ENCODE assay signal across 35 cellular contexts in genomic region chr1:55339681-55340080, GRCh38.
"Had no signal": no experiment of that assay in that cellular context is flagged by ENCODE, and none has a peak within 500 bp of the region (broad histone marks: within the 10 kb centered on the region; RNA-seq: fewer than 3 reads in every experiment).

No MANE protein-coding gene starts in this region.

- DNase-seq: activated B cell treated with CpG ODN at 0.5 μM for 24 hours; activated CD4-positive, alpha-beta memory T cell treated with anti-CD3 and anti-CD28 coated beads, Interleukin-2, amount 10 ng/mL, durations not matched to agents 7 days and 5 days; activated CD4-positive, alpha-beta T cell treated with anti-CD3 and anti-CD28 coated beads for 4 hours; activated CD4-positive, alpha-beta T cell treated with anti-CD3 and anti-CD28 coated beads, Interleukin-2, amount 10 ng/mL, durations not matched to agents 24 days and 14 days; activated CD4-positive, alpha-beta T cell treated with anti-CD3 and anti-CD28 coated beads, Interleukin-2, amount 50 U/mL, for 48 hours; activated CD4-positive, CD25-positive, alpha-beta regulatory T cell treated with anti-CD3 and anti-CD28 coated beads, Interleukin-2, amount 50 U/mL, for 72 hours; activated CD8-positive, alpha-beta memory T cell treated with anti-CD3 and anti-CD28 coated beads for 24 hours; activated CD8-positive, alpha-beta memory T cell treated with anti-CD3 and anti-CD28 coated beads, Interleukin-2, amount 10 ng/mL, durations not matched to agents 7 days and 5 days; activated CD8-positive, alpha-beta memory T cell treated with anti-CD3 and anti-CD28 coated beads, Interleukin-2, amount 50 U/mL, for 48 hours; activated CD8-positive, alpha-beta T cell treated with anti-CD3 and anti-CD28 coated beads, Interleukin-2, amount 10 ng/mL, durations not matched to agents 7 days and 5 days; activated effector memory CD4-positive, alpha-beta T cell treated with Interleukin-2 at 50 U/mL for 16 hours; activated gamma-delta T cell; activated naive CD4-positive, alpha-beta T cell treated with anti-CD3 and anti-CD28 coated beads, Interleukin-2, amount 10 ng/mL, durations not matched to agents 7 days and 5 days; activated naive CD4-positive, alpha-beta T cell treated with Interleukin-2 at 50 U/mL for 16 hours; activated naive CD8-positive, alpha-beta T cell treated with anti-CD3 and anti-CD28 coated beads, Interleukin-2, amount 10 ng/mL, durations not matched to agents 7 days and 5 days; activated naive CD8-positive, alpha-beta T cell treated with anti-CD3 and anti-CD28 coated beads, Interleukin-2, amount 50 U/mL, for 24 hours; activated T-cell treated with anti-CD3 and anti-CD28 coated beads, Interleukin-2, amount 50 U/mL, for 24 hours; activated T-cell treated with anti-CD3 and anti-CD28 coated beads, Interleukin-2, amount 50 U/mL, for 48 hours; amygdala; anterior cingulate cortex; caudate nucleus; cerebellar nuclear complex; T-helper 1 cell; T-helper 2 cell; T-helper 9 cell had no signal

- H3K36me3 ChIP-seq: ascending aorta, cardiac muscle cell had no signal

- H3K9me3 Mint-ChIP-seq: activated CD4-positive, alpha-beta memory T cell treated with anti-CD3 and anti-CD28 coated beads, Interleukin-2, amount 10 ng/mL, durations not matched to agents 7 days and 5 days; activated CD4-positive, alpha-beta T cell treated with anti-CD3 and anti-CD28 coated beads, Interleukin-2, amount 10 ng/mL, durations not matched to agents 24 days and 14 days; activated naive CD4-positive, alpha-beta T cell treated with anti-CD3 and anti-CD28 coated beads, Interleukin-2, amount 10 ng/mL, durations not matched to agents 7 days and 5 days; activated T-helper 2 cell treated with anti-CD3 and anti-CD28 coated beads, Interferon-gamma antibody, Interleukin-2, Interleukin-4, amounts not matched to agents 10 μg/mL and 5 μg/mL and 100 μg/mL, durations not matched to agents 14 hours and 24 hours and 36 hours had no signal

- H3K36me3 Mint-ChIP-seq: activated CD8-positive, alpha-beta memory T cell treated with anti-CD3 and anti-CD28 coated beads, Interleukin-2, amount 10 ng/mL, durations not matched to agents 7 days and 5 days; activated naive CD4-positive, alpha-beta T cell treated with anti-CD3 and anti-CD28 coated beads, Interleukin-2, amount 10 ng/mL, durations not matched to agents 7 days and 5 days; activated naive CD4-positive, alpha-beta T cell treated with anti-CD3 and anti-CD28 coated beads, Interleukin-2, amount 50 U/mL, for 24 hours; activated naive CD8-positive, alpha-beta T cell treated with anti-CD3 and anti-CD28 coated beads, Interleukin-2, amount 10 ng/mL, durations not matched to agents 7 days and 5 days; brain had no signal

- ATAC-seq: activated CD8-positive, alpha-beta memory T cell treated with anti-CD3 and anti-CD28 coated beads, Interleukin-2, amount 10 ng/mL, durations not matched to agents 7 days and 5 days; activated CD8-positive, alpha-beta T cell treated with anti-CD3 and anti-CD28 coated beads, Interleukin-2, amount 10 ng/mL, durations not matched to agents 7 days and 5 days; activated naive CD8-positive, alpha-beta T cell treated with anti-CD3 and anti-CD28 coated beads, Interleukin-2, amount 50 U/mL, for 24 hours had no signal

- H3K4me3 ChIP-seq: ascending aorta, cardiac muscle cell had no signal

- H3K27me3 Mint-ChIP-seq: activated naive CD4-positive, alpha-beta T cell treated with anti-CD3 and anti-CD28 coated beads, Interleukin-2, amount 10 ng/mL, durations not matched to agents 7 days and 5 days; activated naive CD4-positive, alpha-beta T cell treated with anti-CD3 and anti-CD28 coated beads, Interleukin-2, amount 50 U/mL, for 24 hours; activated T-cell treated with anti-CD3 and anti-CD28 coated beads, Interleukin-2, amount 50 U/mL, for 24 hours had no signal

- H3K4me3 Mint-ChIP-seq: activated B cell treated with CpG ODN at 0.5 μM for 24 hours; activated CD4-positive, alpha-beta memory T cell treated with anti-CD3 and anti-CD28 coated beads, Interleukin-2, amount 10 ng/mL, durations not matched to agents 7 days and 5 days; activated CD4-positive, alpha-beta T cell treated with anti-CD3 and anti-CD28 coated beads, Interleukin-2, amount 10 ng/mL, durations not matched to agents 24 days and 14 days; activated CD8-positive, alpha-beta memory T cell treated with anti-CD3 and anti-CD28 coated beads, Interleukin-2, amount 10 ng/mL, durations not matched to agents 7 days and 5 days; activated CD8-positive, alpha-beta T cell treated with anti-CD3 and anti-CD28 coated beads, Interleukin-2, amount 10 ng/mL, durations not matched to agents 7 days and 5 days; activated naive CD4-positive, alpha-beta T cell treated with anti-CD3 and anti-CD28 coated beads, Interleukin-2, amount 10 ng/mL, durations not matched to agents 7 days and 5 days; activated naive CD4-positive, alpha-beta T cell treated with anti-CD3 and anti-CD28 coated beads, Interleukin-2, amount 50 U/mL, for 24 hours; activated naive CD8-positive, alpha-beta T cell; activated naive CD8-positive, alpha-beta T cell treated with anti-CD3 and anti-CD28 coated beads, Interleukin-2, amount 10 ng/mL, durations not matched to agents 7 days and 5 days; activated naive CD8-positive, alpha-beta T cell treated with anti-CD3 and anti-CD28 coated beads, Interleukin-2, amount 50 U/mL, for 24 hours; activated T-cell treated with anti-CD3 and anti-CD28 coated beads, Interleukin-2, amount 50 U/mL, for 24 hours; brain; central memory CD8-positive, alpha-beta T cell; T-helper 1 cell treated with Interleukin-12 subunit alpha and Interleukin-12 subunit beta and Interleukin-4 antibody, amounts not matched to agents 30 μg/mL and 1 μg/mL, for 36 hours; T-helper 2 cell treated with Interferon-gamma antibody and Interleukin-4, amounts not matched to agents 5 μg/mL and 100 μg/mL, for 36 hours had no signal

- H3K27me3 ChIP-seq: ascending aorta, cardiac muscle cell had no signal

- H3K27ac ChIP-seq: ascending aorta, cardiac muscle cell, VCaP had no signal

- H3K27ac Mint-ChIP-seq: activated B cell treated with CpG ODN at 0.5 μM for 24 hours; activated CD4-positive, alpha-beta memory T cell treated with anti-CD3 and anti-CD28 coated beads, Interleukin-2, amount 10 ng/mL, durations not matched to agents 7 days and 5 days; activated CD4-positive, alpha-beta T cell treated with anti-CD3 and anti-CD28 coated beads, Interleukin-2, amount 10 ng/mL, durations not matched to agents 24 days and 14 days; activated CD8-positive, alpha-beta memory T cell treated with anti-CD3 and anti-CD28 coated beads, Interleukin-2, amount 10 ng/mL, durations not matched to agents 7 days and 5 days; activated CD8-positive, alpha-beta T cell treated with anti-CD3 and anti-CD28 coated beads, Interleukin-2, amount 10 ng/mL, durations not matched to agents 7 days and 5 days; activated naive CD4-positive, alpha-beta T cell treated with anti-CD3 and anti-CD28 coated beads, Interleukin-2, amount 10 ng/mL, durations not matched to agents 7 days and 5 days; activated naive CD4-positive, alpha-beta T cell treated with anti-CD3 and anti-CD28 coated beads, Interleukin-2, amount 50 U/mL, for 24 hours; activated naive CD8-positive, alpha-beta T cell; activated naive CD8-positive, alpha-beta T cell treated with anti-CD3 and anti-CD28 coated beads, Interleukin-2, amount 10 ng/mL, durations not matched to agents 7 days and 5 days; activated naive CD8-positive, alpha-beta T cell treated with anti-CD3 and anti-CD28 coated beads, Interleukin-2, amount 50 U/mL, for 24 hours; activated T-cell treated with anti-CD3 and anti-CD28 coated beads, Interleukin-2, amount 50 U/mL, for 24 hours; activated T-helper 2 cell treated with anti-CD3 and anti-CD28 coated beads, Interferon-gamma antibody, Interleukin-2, Interleukin-4, amounts not matched to agents 10 μg/mL and 5 μg/mL and 100 μg/mL, durations not matched to agents 14 hours and 24 hours and 36 hours; brain; T-helper 1 cell treated with Interleukin-12 subunit alpha and Interleukin-12 subunit beta and Interleukin-4 antibody, amounts not matched to agents 30 μg/mL and 1 μg/mL, for 36 hours; T-helper 2 cell treated with Interferon-gamma antibody and Interleukin-4, amounts not matched to agents 5 μg/mL and 100 μg/mL, for 36 hours had no signal

- H3K9me3 ChIP-seq: ascending aorta had no signal

- H3K4me1 Mint-ChIP-seq: activated CD4-positive, alpha-beta memory T cell treated with anti-CD3 and anti-CD28 coated beads, Interleukin-2, amount 10 ng/mL, durations not matched to agents 7 days and 5 days; activated naive CD4-positive, alpha-beta T cell treated with anti-CD3 and anti-CD28 coated beads, Interleukin-2, amount 10 ng/mL, durations not matched to agents 7 days and 5 days; activated naive CD4-positive, alpha-beta T cell treated with anti-CD3 and anti-CD28 coated beads, Interleukin-2, amount 50 U/mL, for 24 hours; activated naive CD8-positive, alpha-beta T cell treated with anti-CD3 and anti-CD28 coated beads, Interleukin-2, amount 10 ng/mL, durations not matched to agents 7 days and 5 days; brain; central memory CD8-positive, alpha-beta T cell had no signal

- H3K4me1 ChIP-seq: ascending aorta had no signal
